In the genomic region with DNA sequence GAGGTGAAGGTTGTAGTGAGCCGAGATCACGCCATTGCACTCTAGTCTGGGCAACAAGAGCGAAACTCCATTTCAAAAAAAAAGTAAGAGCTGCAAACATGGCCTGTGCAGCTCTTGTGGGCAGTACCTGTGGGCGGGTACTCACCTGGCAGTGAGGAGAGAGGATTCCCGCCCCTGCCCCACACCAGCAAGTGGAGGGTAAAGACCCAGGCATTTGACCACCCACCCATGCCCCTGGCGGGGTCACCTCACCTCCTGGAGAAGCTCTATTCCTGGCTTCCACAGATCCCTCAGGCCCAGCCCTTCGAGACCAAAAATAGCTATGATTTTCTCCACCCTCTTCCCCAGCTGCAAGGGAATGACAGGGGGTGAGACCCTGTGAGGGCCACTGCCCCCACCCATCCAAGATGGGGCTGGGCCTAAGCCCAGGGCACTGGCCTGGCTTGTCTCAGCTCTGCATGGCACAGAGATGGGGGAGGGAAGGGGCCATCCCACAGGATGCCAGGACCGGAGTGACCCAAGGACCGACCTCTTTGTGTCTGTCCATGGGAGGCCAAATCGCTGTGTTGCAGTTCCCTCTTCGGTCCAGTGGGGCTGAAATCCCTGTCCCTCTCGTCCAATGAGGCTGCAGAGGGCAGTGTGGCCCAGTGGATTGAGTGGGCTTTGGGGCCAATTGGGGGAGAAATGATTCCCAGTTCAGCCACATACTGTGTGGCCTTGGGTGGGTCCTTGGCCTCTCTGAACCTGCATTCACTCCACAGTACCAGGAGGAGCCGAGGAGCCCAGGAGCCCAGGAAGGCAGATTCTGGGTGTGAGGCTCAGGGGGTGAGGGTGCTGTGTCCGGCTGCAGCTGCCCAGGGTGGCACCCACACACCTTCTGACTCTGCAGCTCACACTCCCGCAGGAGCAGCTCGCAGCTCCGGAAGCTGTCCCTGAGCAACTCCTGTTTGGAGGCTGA, we compare ENCODE assay signal across 2 cellular contexts.
TF ChIP-seq lines count a peak whose summit lies in the region.

No MANE protein-coding gene starts in this region.

TF ChIP-seq in A549, 52 proteins besides CTCF, POLR2A, EP300 and RAD21:
- TF ChIP-seq, protein P1, sequence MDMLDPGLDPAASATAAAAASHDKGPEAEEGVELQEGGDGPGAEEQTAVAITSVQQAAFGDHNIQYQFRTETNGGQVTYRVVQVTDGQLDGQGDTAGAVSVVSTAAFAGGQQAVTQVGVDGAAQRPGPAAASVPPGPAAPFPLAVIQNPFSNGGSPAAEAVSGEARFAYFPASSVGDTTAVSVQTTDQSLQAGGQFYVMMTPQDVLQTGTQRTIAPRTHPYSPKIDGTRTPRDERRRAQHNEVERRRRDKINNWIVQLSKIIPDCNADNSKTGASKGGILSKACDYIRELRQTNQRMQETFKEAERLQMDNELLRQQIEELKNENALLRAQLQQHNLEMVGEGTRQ (IDR thresholded peaks at IDR 0.05), result no peak
- TF ChIP-seq, protein P2, sequence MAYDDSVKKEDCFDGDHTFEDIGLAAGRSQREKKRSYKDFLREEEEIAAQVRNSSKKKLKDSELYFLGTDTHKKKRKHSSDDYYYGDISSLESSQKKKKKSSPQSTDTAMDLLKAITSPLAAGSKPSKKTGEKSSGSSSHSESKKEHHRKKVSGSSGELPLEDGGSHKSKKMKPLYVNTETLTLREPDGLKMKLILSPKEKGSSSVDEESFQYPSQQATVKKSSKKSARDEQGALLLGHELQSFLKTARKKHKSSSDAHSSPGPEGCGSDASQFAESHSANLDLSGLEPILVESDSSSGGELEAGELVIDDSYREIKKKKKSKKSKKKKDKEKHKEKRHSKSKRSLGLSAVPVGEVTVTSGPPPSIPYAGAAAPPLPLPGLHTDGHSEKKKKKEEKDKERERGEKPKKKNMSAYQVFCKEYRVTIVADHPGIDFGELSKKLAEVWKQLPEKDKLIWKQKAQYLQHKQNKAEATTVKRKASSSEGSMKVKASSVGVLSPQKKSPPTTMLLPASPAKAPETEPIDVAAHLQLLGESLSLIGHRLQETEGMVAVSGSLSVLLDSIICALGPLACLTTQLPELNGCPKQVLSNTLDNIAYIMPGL (CRISPR knock-in tag; IDR thresholded peaks at IDR 0.05; ENCODE audit: borderline replicate concordance), result no peak
- no peak for TF ChIP-seq ZNF302 (CRISPR knock-in tag; IDR thresholded peaks at IDR 0.05)
- TF ChIP-seq EHF (CRISPR knock-in tag; IDR thresholded peaks at IDR 0.05), result no peak
- TF ChIP-seq, protein P3, sequence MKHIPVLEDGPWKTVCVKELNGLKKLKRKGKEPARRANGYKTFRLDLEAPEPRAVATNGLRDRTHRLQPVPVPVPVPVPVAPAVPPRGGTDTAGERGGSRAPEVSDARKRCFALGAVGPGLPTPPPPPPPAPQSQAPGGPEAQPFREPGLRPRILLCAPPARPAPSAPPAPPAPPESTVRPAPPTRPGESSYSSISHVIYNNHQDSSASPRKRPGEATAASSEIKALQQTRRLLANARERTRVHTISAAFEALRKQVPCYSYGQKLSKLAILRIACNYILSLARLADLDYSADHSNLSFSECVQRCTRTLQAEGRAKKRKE (CRISPR knock-in tag; IDR thresholded peaks at IDR 0.05; ENCODE audit: low read depth), result no peak
- TF ChIP-seq, protein P4, sequence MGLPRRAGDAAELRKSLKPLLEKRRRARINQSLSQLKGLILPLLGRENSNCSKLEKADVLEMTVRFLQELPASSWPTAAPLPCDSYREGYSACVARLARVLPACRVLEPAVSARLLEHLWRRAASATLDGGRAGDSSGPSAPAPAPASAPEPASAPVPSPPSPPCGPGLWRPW (IDR thresholded peaks at IDR 0.05), result no peak
- TF ChIP-seq GATA3 (IDR thresholded peaks at IDR 0.05; ENCODE audit: borderline replicate concordance), result no peak
- TF ChIP-seq, protein P5, sequence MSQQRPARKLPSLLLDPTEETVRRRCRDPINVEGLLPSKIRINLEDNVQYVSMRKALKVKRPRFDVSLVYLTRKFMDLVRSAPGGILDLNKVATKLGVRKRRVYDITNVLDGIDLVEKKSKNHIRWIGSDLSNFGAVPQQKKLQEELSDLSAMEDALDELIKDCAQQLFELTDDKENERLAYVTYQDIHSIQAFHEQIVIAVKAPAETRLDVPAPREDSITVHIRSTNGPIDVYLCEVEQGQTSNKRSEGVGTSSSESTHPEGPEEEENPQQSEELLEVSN (IDR thresholded peaks at IDR 0.05; ENCODE audit: borderline replicate concordance, low read depth), result no peak
- TF ChIP-seq MYC (IDR thresholded peaks at IDR 0.05; ENCODE audit: borderline replicate concordance, low read length), result no peak
- TF ChIP-seq POLR2AphosphoS2 (conservative IDR thresholded peaks at IDR 0.05; ENCODE audit: low read length), result no peak

TF ChIP-seq in WTC11, 78 proteins besides CTCF, POLR2A, EP300 and RAD21:
- TF ChIP-seq, protein P1 (CRISPR knock-in tag; IDR thresholded peaks at IDR 0.05), result no peak
- TF ChIP-seq NFYB (CRISPR knock-in tag; conservative IDR thresholded peaks at IDR 0.05; ENCODE audit: low read depth), result no peak
- TF ChIP-seq MYBL2 (CRISPR knock-in tag; IDR thresholded peaks at IDR 0.05), result no peak
- TF ChIP-seq ELF4 (CRISPR knock-in tag; IDR thresholded peaks at IDR 0.05; ENCODE audit: low read depth), result no peak
TF ChIP-seq in WTC11: peak in this region for 0.
